ENCODE assay signal across 14 cellular contexts in genomic region chr15:70067011-70067410, GRCh38.
"Had no signal": no experiment of that assay in that cellular context is flagged by ENCODE, and none has a peak within 500 bp of the region (broad histone marks: within the 10 kb centered on the region; RNA-seq: fewer than 3 reads in every experiment).

No MANE protein-coding gene starts in this region.

- H3K27ac ChIP-seq: body of pancreas, pancreas, right lobe of liver, stomach, upper lobe of left lung had no signal

- H3K27ac Mint-ChIP-seq: activated naive CD8-positive, alpha-beta T cell; activated T-cell treated with anti-CD3 and anti-CD28 coated beads, Interleukin-2, amount 50 U/mL, for 72 hours; natural killer cell had no signal

- H3K9me3 Mint-ChIP-seq: activated T-cell treated with anti-CD3 and anti-CD28 coated beads, Interleukin-2, amount 50 U/mL, for 72 hours; natural killer cell had no signal

- H3K9me3 ChIP-seq: body of pancreas, pancreas, right lobe of liver, stomach, upper lobe of left lung had no signal

- ATAC-seq: activated T-cell treated with anti-CD3 and anti-CD28 coated beads, Interleukin-2, amount 50 U/mL, for 72 hours; body of pancreas; natural killer cell; pancreas; right lobe of liver had no signal

- DNase-seq: activated CD4-positive, alpha-beta T cell treated with anti-CD3 and anti-CD28 coated beads, Interleukin-2, amount 50 U/mL, for 1 hour; activated CD4-positive, CD25-positive, alpha-beta regulatory T cell; activated CD8-positive, alpha-beta memory T cell treated with anti-CD3 and anti-CD28 coated beads, Interleukin-2, amount 50 U/mL, for 4 hours; activated gamma-delta T cell; activated T-cell treated with anti-CD3 and anti-CD28 coated beads, Interleukin-2, amount 50 U/mL, for 72 hours; body of pancreas; natural killer cell; pancreas; right lobe of liver; small intestine; stimulated activated CD4-positive, alpha-beta T cell treated with anti-CD3 and anti-CD28 coated beads, Interleukin-4, amount 100 ng/mL, for 1 hour; stomach; upper lobe of left lung had no signal

- H3K4me3 Mint-ChIP-seq: activated naive CD8-positive, alpha-beta T cell; activated T-cell treated with anti-CD3 and anti-CD28 coated beads, Interleukin-2, amount 50 U/mL, for 72 hours; natural killer cell had no signal

- H3K27me3 Mint-ChIP-seq: activated naive CD8-positive, alpha-beta T cell had no signal

- H3K4me3 ChIP-seq: body of pancreas, pancreas, right lobe of liver, stomach, upper lobe of left lung had no signal
